8 cellular contexts compared by ENCODE assay signal in the genomic region with DNA sequence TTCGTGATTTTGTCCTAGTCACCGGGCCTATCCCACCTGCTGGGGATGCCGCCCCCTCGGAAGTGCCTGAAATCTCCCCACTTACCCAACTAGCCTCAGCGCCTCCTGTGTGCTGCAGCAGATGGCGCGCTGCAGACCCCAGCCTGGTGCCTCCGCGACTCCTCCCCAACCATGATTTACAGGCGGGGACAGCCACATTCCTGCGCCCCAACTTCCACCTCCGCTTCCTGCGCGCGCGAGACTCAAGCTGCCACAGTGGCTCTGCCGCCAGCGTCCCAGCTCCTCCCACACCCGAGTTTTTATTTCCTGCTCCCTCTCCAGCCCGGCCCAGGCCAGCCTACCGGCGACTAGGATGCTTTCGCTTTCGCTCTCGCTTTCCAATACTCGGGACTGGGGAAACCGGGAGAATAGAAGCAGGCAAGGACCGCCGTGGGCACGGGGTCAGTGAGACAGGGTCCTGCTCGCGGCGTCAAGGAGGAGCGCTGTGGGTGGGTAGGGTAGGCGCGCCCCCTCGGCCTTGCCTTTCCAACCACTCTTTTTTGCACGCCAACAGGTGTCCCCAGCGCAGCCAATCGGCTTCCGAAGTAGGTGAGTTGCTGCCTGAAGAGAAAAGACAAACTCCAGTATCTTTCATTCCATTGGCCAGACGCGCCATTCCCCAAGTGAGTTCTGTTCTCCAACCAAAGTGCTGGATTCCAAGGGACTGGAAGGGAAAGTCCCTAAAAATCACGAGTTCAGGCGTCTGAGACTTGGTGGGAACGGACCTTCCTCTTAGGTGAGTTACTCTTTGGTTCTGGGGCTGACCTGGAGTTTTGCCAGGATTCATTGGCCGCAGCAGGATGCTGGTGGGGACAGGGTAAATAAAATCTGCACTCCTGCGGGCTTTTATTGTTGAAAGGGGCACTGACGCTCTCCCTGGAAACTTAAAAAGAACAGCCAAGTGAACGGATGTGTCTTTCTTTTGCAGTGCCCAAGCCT. TPM values are rescaled to one million over a fixed set of nuclear protein-coding genes. Genes with fewer than 3 reads are reported as not detected.
DNase-seq lines count a peak whose midpoint lies in the region; ATAC-seq and TF ChIP-seq lines count a peak whose summit lies in the region.

A gene with protein sequence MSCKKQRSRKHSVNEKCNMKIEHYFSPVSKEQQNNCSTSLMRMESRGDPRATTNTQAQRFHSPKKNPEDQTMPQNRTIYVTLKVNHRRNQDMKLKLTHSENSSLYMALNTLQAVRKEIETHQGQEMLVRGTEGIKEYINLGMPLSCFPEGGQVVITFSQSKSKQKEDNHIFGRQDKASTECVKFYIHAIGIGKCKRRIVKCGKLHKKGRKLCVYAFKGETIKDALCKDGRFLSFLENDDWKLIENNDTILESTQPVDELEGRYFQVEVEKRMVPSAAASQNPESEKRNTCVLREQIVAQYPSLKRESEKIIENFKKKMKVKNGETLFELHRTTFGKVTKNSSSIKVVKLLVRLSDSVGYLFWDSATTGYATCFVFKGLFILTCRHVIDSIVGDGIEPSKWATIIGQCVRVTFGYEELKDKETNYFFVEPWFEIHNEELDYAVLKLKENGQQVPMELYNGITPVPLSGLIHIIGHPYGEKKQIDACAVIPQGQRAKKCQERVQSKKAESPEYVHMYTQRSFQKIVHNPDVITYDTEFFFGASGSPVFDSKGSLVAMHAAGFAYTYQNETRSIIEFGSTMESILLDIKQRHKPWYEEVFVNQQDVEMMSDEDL (plus strand): TSS at position 327 of the 978 bp plus-strand sequence. CDS start 6,017 bp downstream, outside the sequence.

- H3K4me3 ChIP-seq in duodenal mucosa (ENCODE audit: low read depth in 1 of 2, low read length in 2 of 2), result peak within 1 kb of the TSS; percentile 89 to 94
- peak within 1 kb of the TSS; percentile 67 to 72 (median 71) for H3K4me3 ChIP-seq in liver (ENCODE audit: low read depth in 1 of 3, low read length in 3 of 3)

- H3K27ac ChIP-seq in duodenal mucosa (ENCODE audit: low read depth, low read length) (peak within 1 kb of the TSS; percentile 98), liver (ENCODE audit: low read depth in 1 of 2, low read length in 2 of 2) (peak within 1 kb of the TSS; percentile 89 to 98)

- H3K9me3 ChIP-seq in duodenal mucosa (ENCODE audit: control insufficient read depth in 1 of 2, low read length in 2 of 2) (no peaks in the 10 kb centered on the region), liver (ENCODE audit: control insufficient read depth in 4 of 4, low read length in 3 of 4) (no peaks in the 10 kb centered on the region)

- WGBS in liver, result under 1% methylated on average over 50 of the region's 50 CpGs

- H3K4me1 ChIP-seq in duodenal mucosa (ENCODE audit: control insufficient read depth in 1 of 2, insufficient read depth in 2 of 2, low read length in 2 of 2) (peaks cover 28 to 29% of the 10 kb centered on the region in 2 donors), liver (ENCODE audit: control insufficient read depth in 4 of 4, insufficient read depth in 4 of 4, low read length in 3 of 4) (peaks cover 5 to 35% (median 28%) of the 10 kb centered on the region in 4 donors)

- peak; percentile 16 for TF ChIP-seq CTCF in liver (IDR thresholded peaks at IDR 0.05; ENCODE audit: low read depth, low read length, missing input control)

- TF ChIP-seq RAD21 in liver (IDR thresholded peaks at IDR 0.05), result peak in 1 of 2 donors; percentile 34

- ATAC-seq in GM19023 (IDR thresholded peaks at IDR 0.05; ENCODE audit: unreplicated experiment) (peak; percentile 81), HG03280 (IDR thresholded peaks at IDR 0.05; ENCODE audit: unreplicated experiment) (peak; percentile 70)

- H3K36me3 ChIP-seq in duodenal mucosa (ENCODE audit: control insufficient read depth in 1 of 2, insufficient read depth in 2 of 2, low read length in 2 of 2) (peaks cover 0 to 4% of the 10 kb centered on the region in 2 donors), liver (ENCODE audit: control insufficient read depth in 4 of 4, insufficient read depth in 3 of 4, low read depth in 1 of 4, low read length in 3 of 4) (peaks cover 0 to 3% (median 0%) of the 10 kb centered on the region in 4 donors)

- DNase-seq in AML-193 (lab: John Stamatoyannopoulos, UW) (peak; percentile 80 to 83), NCI-H510A treated with DMSO at 0.1 percent for 48 hours (lab: John Stamatoyannopoulos, UW) (peak; percentile 85)
- DNase-seq in activated CD4-positive, alpha-beta T cell treated with anti-CD3 and anti-CD28 coated beads, Interleukin-2, amount 50 U/mL, for 48 hours, result peak; percentile 82 to 89
- peak; percentile 75 for DNase-seq in stimulated activated CD4-positive, alpha-beta T cell treated with anti-CD3 and anti-CD28 coated beads, Interleukin-4, amount 100 ng/mL, for 1 hour

- H3K9ac ChIP-seq in duodenal mucosa (ENCODE audit: low read depth in 1 of 2, low read length in 2 of 2), result peak within 1 kb of the TSS; percentile 88
- H3K9ac ChIP-seq in liver (ENCODE audit: low read depth in 1 of 2, low read length in 2 of 2), result peak within 1 kb of the TSS; percentile 84 to 87

- H3K27me3 ChIP-seq in duodenal mucosa (ENCODE audit: control insufficient read depth in 1 of 2, insufficient read depth in 2 of 2, low read length in 2 of 2), result no peaks in the 10 kb centered on the region
- no peaks in the 10 kb centered on the region for H3K27me3 ChIP-seq in liver (ENCODE audit: control insufficient read depth in 4 of 4, insufficient read depth in 4 of 4, low read length in 3 of 4)

TF ChIP-seq in liver, 16 proteins besides CTCF, POLR2A, EP300 and RAD21:
- TF ChIP-seq GABPA (IDR thresholded peaks at IDR 0.05 in 1 of 2, conservative IDR thresholded peaks at IDR 0.05 in 1 of 2) (peak; percentile 24 to 83), RXRA (IDR thresholded peaks at IDR 0.05) (no peak), JUND (IDR thresholded peaks at IDR 0.05) (no peak), FOXA2 (IDR thresholded peaks at IDR 0.05) (no peak), SP1 (IDR thresholded peaks at IDR 0.05) (peak; percentile 84), MAX (IDR thresholded peaks at IDR 0.05) (peak; percentile 60), ATF3 (IDR thresholded peaks at IDR 0.05) (no peak), TAF1 (conservative IDR thresholded peaks at IDR 0.05) (peak; percentile 77), NR2F2 (IDR thresholded peaks at IDR 0.05) (peak; percentile 41), HNF4G (IDR thresholded peaks at IDR 0.05) (no peak), YY1 (IDR thresholded peaks at IDR 0.05) (peak; percentile 64), EGR1 (IDR thresholded peaks at IDR 0.05; ENCODE audit: low read depth in 2 of 2) (peak in 1 of 2 donors; percentile 30), HNF4A (conservative IDR thresholded peaks at IDR 0.05) (peak in 1 of 2 donors; percentile 14), FOXA1 (IDR thresholded peaks at IDR 0.05) (peak; percentile 21)
- TF ChIP-seq, protein P1, sequence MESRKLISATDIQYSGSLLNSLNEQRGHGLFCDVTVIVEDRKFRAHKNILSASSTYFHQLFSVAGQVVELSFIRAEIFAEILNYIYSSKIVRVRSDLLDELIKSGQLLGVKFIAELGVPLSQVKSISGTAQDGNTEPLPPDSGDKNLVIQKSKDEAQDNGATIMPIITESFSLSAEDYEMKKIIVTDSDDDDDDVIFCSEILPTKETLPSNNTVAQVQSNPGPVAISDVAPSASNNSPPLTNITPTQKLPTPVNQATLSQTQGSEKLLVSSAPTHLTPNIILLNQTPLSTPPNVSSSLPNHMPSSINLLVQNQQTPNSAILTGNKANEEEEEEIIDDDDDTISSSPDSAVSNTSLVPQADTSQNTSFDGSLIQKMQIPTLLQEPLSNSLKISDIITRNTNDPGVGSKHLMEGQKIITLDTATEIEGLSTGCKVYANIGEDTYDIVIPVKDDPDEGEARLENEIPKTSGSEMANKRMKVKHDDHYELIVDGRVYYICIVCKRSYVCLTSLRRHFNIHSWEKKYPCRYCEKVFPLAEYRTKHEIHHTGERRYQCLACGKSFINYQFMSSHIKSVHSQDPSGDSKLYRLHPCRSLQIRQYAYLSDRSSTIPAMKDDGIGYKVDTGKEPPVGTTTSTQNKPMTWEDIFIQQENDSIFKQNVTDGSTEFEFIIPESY (IDR thresholded peaks at IDR 0.05), result peak; percentile 96
- TF ChIP-seq, protein P2, sequence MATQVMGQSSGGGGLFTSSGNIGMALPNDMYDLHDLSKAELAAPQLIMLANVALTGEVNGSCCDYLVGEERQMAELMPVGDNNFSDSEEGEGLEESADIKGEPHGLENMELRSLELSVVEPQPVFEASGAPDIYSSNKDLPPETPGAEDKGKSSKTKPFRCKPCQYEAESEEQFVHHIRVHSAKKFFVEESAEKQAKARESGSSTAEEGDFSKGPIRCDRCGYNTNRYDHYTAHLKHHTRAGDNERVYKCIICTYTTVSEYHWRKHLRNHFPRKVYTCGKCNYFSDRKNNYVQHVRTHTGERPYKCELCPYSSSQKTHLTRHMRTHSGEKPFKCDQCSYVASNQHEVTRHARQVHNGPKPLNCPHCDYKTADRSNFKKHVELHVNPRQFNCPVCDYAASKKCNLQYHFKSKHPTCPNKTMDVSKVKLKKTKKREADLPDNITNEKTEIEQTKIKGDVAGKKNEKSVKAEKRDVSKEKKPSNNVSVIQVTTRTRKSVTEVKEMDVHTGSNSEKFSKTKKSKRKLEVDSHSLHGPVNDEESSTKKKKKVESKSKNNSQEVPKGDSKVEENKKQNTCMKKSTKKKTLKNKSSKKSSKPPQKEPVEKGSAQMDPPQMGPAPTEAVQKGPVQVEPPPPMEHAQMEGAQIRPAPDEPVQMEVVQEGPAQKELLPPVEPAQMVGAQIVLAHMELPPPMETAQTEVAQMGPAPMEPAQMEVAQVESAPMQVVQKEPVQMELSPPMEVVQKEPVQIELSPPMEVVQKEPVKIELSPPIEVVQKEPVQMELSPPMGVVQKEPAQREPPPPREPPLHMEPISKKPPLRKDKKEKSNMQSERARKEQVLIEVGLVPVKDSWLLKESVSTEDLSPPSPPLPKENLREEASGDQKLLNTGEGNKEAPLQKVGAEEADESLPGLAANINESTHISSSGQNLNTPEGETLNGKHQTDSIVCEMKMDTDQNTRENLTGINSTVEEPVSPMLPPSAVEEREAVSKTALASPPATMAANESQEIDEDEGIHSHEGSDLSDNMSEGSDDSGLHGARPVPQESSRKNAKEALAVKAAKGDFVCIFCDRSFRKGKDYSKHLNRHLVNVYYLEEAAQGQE (IDR thresholded peaks at IDR 0.05), result peak; percentile 65

RNA-seq across cellular contexts. Expression of the gene that starts here (rescaled TPM):
- 10 to 100 TPM; 20.9 to 27.0 TPM for total RNA-seq in liver
- 1 to 10 TPM; 5.9 to 7.6 TPM for polyA plus RNA-seq in liver

Comparison
In these comparisons a context has a peak if more than half of its experiments do, and no peak if none do; other contexts are left out.
1. Peak in every context shown above with its lines: DNase-seq, ATAC-seq, H3K4me3 ChIP-seq and H3K27ac ChIP-seq.